In genomic region chr13:109755551-109755950, GRCh38 we compare ENCODE assay signal across 19 cellular contexts. TPM values are rescaled to one million over a fixed set of nuclear protein-coding genes. Genes with fewer than 3 reads are reported as not detected.
DNase-seq lines count a peak whose midpoint lies in the region; ATAC-seq and TF ChIP-seq lines count a peak whose summit lies in the region.
"Had no signal": no experiment of that assay in that cellular context is flagged by ENCODE, and none has a peak within 500 bp of the region (broad histone marks: within the 10 kb centered on the region; RNA-seq: fewer than 3 reads in every experiment).

No MANE protein-coding gene starts in this region.

- H3K36me3 Mint-ChIP-seq in WTC11 = peaks cover 37% of the 10 kb centered on the region

- CTCF ChIA-PET in WTC11 (lab: Charles Lee) = no interaction called here

- no peaks in the 10 kb centered on the region for H3K9me3 Mint-ChIP-seq in WTC11
- H3K9me3 Mint-ChIP-seq: CD4-positive, alpha-beta T cell; CD8-positive, alpha-beta T cell had no signal

- no peak overlapping the region for H3K4me3 Mint-ChIP-seq in WTC11
- H3K4me3 Mint-ChIP-seq: B cell; CD4-positive, alpha-beta T cell; CD8-positive, alpha-beta T cell had no signal

- H3K27ac ChIP-seq in 22Rv1 = peak overlapping the region; percentile 19; the same call in 1 of the 2 replicates
- H3K27ac ChIP-seq in SK-N-MC = peak overlapping the region; percentile 61
- H3K27ac ChIP-seq: A549, C4-2B had no signal

- no peaks in the 10 kb centered on the region for H3K9me3 ChIP-seq in SK-N-MC (ENCODE audit: low read depth, low read length)
- H3K9me3 ChIP-seq: A549; BLaER1 treated with 17β-estradiol and CSF1 and Interleukin-3, amounts not matched to agents 10 nM and 100 nM; Caco-2 had no signal

- ATAC-seq in WTC11 = no peak
- ATAC-seq in activated CD4-positive, CD25-positive, alpha-beta regulatory T cell treated with anti-CD3 and anti-CD28 coated beads, Interleukin-2, amount 50 U/mL, for 24 hours = no peak
- ATAC-seq in sciatic nerve = no peak
- ATAC-seq: A549; CD8-positive, alpha-beta T cell had no signal

- 0 out of 2 replicates have a peak overlapping the region, but pooled peaks have one; percentile 51 for H3K27ac Mint-ChIP-seq in WTC11
- H3K27ac Mint-ChIP-seq: B cell; CD8-positive, alpha-beta T cell had no signal

- DNase-seq in SK-N-MC (ENCODE audit: low read depth, low spot score) (no peak), WTC11 (ENCODE audit: low spot score) (no peak), islet precursor cell (peak; percentile 38), NCI-H345 (lab: John Stamatoyannopoulos, UW) (no peak), sciatic nerve (ENCODE audit: low spot score) (no peak)
- DNase-seq in activated effector memory CD4-positive, alpha-beta T cell treated with Interleukin-2 at 50 U/mL for 16 hours = no peak
- DNase-seq: AML-193; Caco-2; Calu3; CD4-positive, alpha-beta T cell; CD8-positive, alpha-beta T cell; DMS79 treated with DMSO at 0.1 percent for 48 hours; GF-D8 had no signal

- no peak overlapping the region for H3K4me3 ChIP-seq in SK-N-MC
- H3K4me3 ChIP-seq: A549; BLaER1 treated with 17β-estradiol and CSF1 and Interleukin-3, amounts not matched to agents 10 nM and 100 nM had no signal

- POLR2A ChIA-PET in WTC11 (lab: Charles Lee) = no interaction called here

- intact Hi-C loops in sciatic nerve (cut with DNase I) = loop anchor here (5.0 kb wide), 1 partner anchor 1362 kb away; the partner anchor contains the start of gene ARHGEF7

- H3K4me1 Mint-ChIP-seq in WTC11 = peaks cover 23% of the 10 kb centered on the region

- no peaks in the 10 kb centered on the region for H3K27me3 Mint-ChIP-seq in WTC11 (ENCODE audit: low read depth)
- H3K27me3 Mint-ChIP-seq: B cell; CD4-positive, alpha-beta T cell had no signal

- peaks cover 88% of the 10 kb centered on the region for H3K36me3 ChIP-seq in SK-N-MC (ENCODE audit: insufficient read depth, low read length)

- TF ChIP-seq CTCF in 22Rv1 (IDR thresholded peaks at IDR 0.05) = no peak
- TF ChIP-seq CTCF in WTC11 (IDR thresholded peaks at IDR 0.05) = no peak

- no peak overlapping the region for H3K9ac ChIP-seq in SK-N-MC (ENCODE audit: insufficient read length)
- H3K9ac ChIP-seq: BLaER1 treated with 17β-estradiol and CSF1 and Interleukin-3, amounts not matched to agents 10 nM and 100 nM had no signal

TF ChIP-seq in WTC11, 78 proteins besides CTCF, POLR2A, EP300 and RAD21:
- TF ChIP-seq RORB (CRISPR knock-in tag; IDR thresholded peaks at IDR 0.05) (no peak), ZNF416 (CRISPR knock-in tag; IDR thresholded peaks at IDR 0.05) (no peak), JAZF1 (CRISPR knock-in tag; IDR thresholded peaks at IDR 0.05) (no peak), FOXJ3 (CRISPR knock-in tag; IDR thresholded peaks at IDR 0.05; ENCODE audit: borderline replicate concordance) (no peak), SMAD4 (CRISPR knock-in tag; IDR thresholded peaks at IDR 0.05) (no peak), CDX4 (CRISPR knock-in tag; IDR thresholded peaks at IDR 0.05; ENCODE audit: borderline replicate concordance) (no peak)

RNA-seq across cellular contexts. Expression of gene IRS2, which starts 30.8 kb away (rescaled TPM):
- total RNA-seq in WTC11 (2021) = 17.9 to 20.5 TPM (median 18.6 TPM) in 3 replicates
- total RNA-seq in sciatic nerve = 24.7 TPM
